Comparison of ENCODE assay signal across 8 cellular contexts in the genomic region with DNA sequence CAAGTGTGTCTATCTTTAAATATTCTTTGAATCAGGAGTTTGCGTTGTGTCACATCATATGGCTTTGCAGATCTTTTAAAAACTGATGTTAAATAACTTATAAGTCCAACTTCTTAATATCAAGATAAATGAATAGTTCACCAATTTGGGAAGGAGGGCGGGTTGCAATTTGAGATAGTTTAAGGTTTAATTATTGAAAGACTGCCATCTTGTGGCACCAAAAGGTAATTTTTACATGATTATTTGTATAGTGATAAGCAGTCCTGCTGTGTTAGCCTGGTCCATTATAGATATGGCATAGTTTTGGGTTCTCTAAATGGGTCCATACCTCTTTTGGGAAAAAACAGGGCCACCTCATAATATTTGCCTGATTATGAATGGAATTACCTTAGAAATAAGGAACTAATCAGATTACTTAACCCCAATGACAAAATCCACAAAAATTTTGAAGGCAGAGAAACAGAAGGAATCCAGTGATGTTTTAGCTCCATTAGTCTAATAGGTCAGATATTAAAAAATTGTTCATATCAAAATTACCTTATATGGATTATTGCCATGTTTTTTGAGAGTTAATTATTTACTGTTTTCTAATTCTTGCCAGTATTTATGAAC.
DNase-seq lines count a peak whose midpoint lies in the region; ATAC-seq, FAIRE-seq and TF ChIP-seq lines count a peak whose summit lies in the region.

No MANE protein-coding gene starts in this region.

- H2BK5ac ChIP-seq in mesenchymal stem cell (ENCODE audit: low read depth, low read length, poor library complexity, severe bottlenecking): no peak overlapping the region

- H3F3A ChIP-seq in OCI-LY1 (ENCODE audit: insufficient read depth, low read length): no peaks in the 10 kb centered on the region

- no peaks in the 10 kb centered on the region for H3K9me2 ChIP-seq in OCI-LY1 (ENCODE audit: low read depth, low read length)

- no peak overlapping the region for H2BK120ac ChIP-seq in mesenchymal stem cell (ENCODE audit: low read depth, low read length)

- H3K4me2 ChIP-seq in OCI-LY1 (ENCODE audit: low read length) (no peak overlapping the region), mesenchymal stem cell (ENCODE audit: low read length, poor library complexity, severe bottlenecking) (no peak overlapping the region)

- peak; percentile 63 for ATAC-seq in GM18517 (IDR thresholded peaks at IDR 0.05; ENCODE audit: unreplicated experiment)
- ATAC-seq in activated CD4-positive, CD25-positive, alpha-beta regulatory T cell treated with anti-CD3 and anti-CD28 coated beads, Interleukin-2, amount 50 U/mL, for 24 hours: no peak
- no peak for ATAC-seq in GM21360 (IDR thresholded peaks at IDR 0.05; ENCODE audit: unreplicated experiment)

- H3K9ac ChIP-seq in OCI-LY1 (ENCODE audit: low read length) (no peak overlapping the region), mesenchymal stem cell (ENCODE audit: low read length) (peak overlapping the region; percentile 31)

- no peak overlapping the region for H4K91ac ChIP-seq in mesenchymal stem cell (ENCODE audit: low read length)

- peak; percentile 29 for DNase-seq in AG09319 (ENCODE audit: extremely low read depth, low read depth)
- peak; percentile 11 for DNase-seq in HTR-8/SVneo (ENCODE audit: insufficient read length, low spot score)
- DNase-seq in dermis microvascular lymphatic vessel endothelial cell (ENCODE audit: low read depth in 2 of 2): peak; percentile 33 to 61
- DNase-seq in mesenchymal stem cell: peak; percentile 63

- H3K4ac ChIP-seq in mesenchymal stem cell (ENCODE audit: low read depth in 1 of 2, low read length in 2 of 2): no peak overlapping the region

- no peaks in the 10 kb centered on the region for H3K27me3 ChIP-seq in OCI-LY1 (ENCODE audit: insufficient read depth, low read length)
- no peaks in the 10 kb centered on the region for H3K27me3 ChIP-seq in mesenchymal stem cell (ENCODE audit: control insufficient read depth in 1 of 2, insufficient read depth in 1 of 2, low read length in 2 of 2)

- no peak overlapping the region for H2AFZ ChIP-seq in OCI-LY1 (ENCODE audit: low read length)
- H2AFZ ChIP-seq in mesenchymal stem cell (ENCODE audit: low read depth, low read length): no peak overlapping the region

- no peak overlapping the region for H2BK12ac ChIP-seq in mesenchymal stem cell (ENCODE audit: low read length in 2 of 2)

- H3K27ac ChIP-seq in OCI-LY1 (ENCODE audit: low read depth, low read length, poor library complexity, severe bottlenecking) (no peak overlapping the region), mesenchymal stem cell (ENCODE audit: low read length, poor library complexity, severe bottlenecking) (no peak overlapping the region)

- H3K4me3 ChIP-seq in OCI-LY1 (ENCODE audit: low read depth, low read length, poor library complexity, severe bottlenecking) (no peak overlapping the region), mesenchymal stem cell (ENCODE audit: insufficient read depth in 1 of 2, low read depth in 1 of 2, low read length in 2 of 2) (no peak overlapping the region)

- no peak overlapping the region for H3K23ac ChIP-seq in mesenchymal stem cell (ENCODE audit: low read length in 2 of 2)

- FAIRE-seq in HTR-8/SVneo (lab: Jason Lieb, UNC): no peak

- no peaks in the 10 kb centered on the region for H3K9me3 ChIP-seq in OCI-LY1 (ENCODE audit: low read length)
- peaks cover 2% of the 10 kb centered on the region for H3K9me3 ChIP-seq in mesenchymal stem cell (ENCODE audit: control insufficient read depth, low read length)

- H3K36me3 ChIP-seq in OCI-LY1 (ENCODE audit: insufficient read depth, low read length) (no peaks in the 10 kb centered on the region), mesenchymal stem cell (ENCODE audit: control insufficient read depth in 1 of 2, insufficient read depth in 2 of 2, low read depth in 1 of 2, low read length in 2 of 2) (peaks cover 0 to 3% of the 10 kb centered on the region in 2 experiments)

- no peak overlapping the region for H3K18ac ChIP-seq in mesenchymal stem cell (ENCODE audit: low read depth in 1 of 2, low read length in 2 of 2)

- no peak overlapping the region for H3K14ac ChIP-seq in mesenchymal stem cell (ENCODE audit: low read length in 2 of 2)

- no peak overlapping the region for H2AK5ac ChIP-seq in mesenchymal stem cell (ENCODE audit: low read length, severe bottlenecking)

- 0% methylated on average over 1 of the region's 2 CpGs for WGBS in mesenchymal stem cell

- H3K79me1 ChIP-seq in mesenchymal stem cell (replicated peaks; ENCODE audit: low read length, poor library complexity, severe bottlenecking): no peaks in the 10 kb centered on the region

- no peak overlapping the region for H2BK15ac ChIP-seq in mesenchymal stem cell (ENCODE audit: low read depth, poor library complexity, severe bottlenecking)

- H3K4me1 ChIP-seq in OCI-LY1 (ENCODE audit: insufficient read depth, low read length, severe bottlenecking) (no peaks in the 10 kb centered on the region), mesenchymal stem cell (ENCODE audit: control insufficient read depth, insufficient read depth, low read depth, low read length) (no peaks in the 10 kb centered on the region)

- H4K20me1 ChIP-seq in OCI-LY1 (ENCODE audit: insufficient read depth, low read length): no peaks in the 10 kb centered on the region

- H4K8ac ChIP-seq in mesenchymal stem cell (ENCODE audit: low read length): no peak overlapping the region

- H3K79me2 ChIP-seq in OCI-LY1 (ENCODE audit: insufficient read depth, low read length): no peaks in the 10 kb centered on the region

- TF ChIP-seq CTCF in AG09319 (IDR thresholded peaks at IDR 0.05; ENCODE audit: low read depth, low read length) (peak; percentile 38), OCI-LY1 (IDR thresholded peaks at IDR 0.05; ENCODE audit: low read length) (peak; percentile 56)

Comparison
In these comparisons a context has a peak if more than half of its experiments do, and no peak if none do; other contexts are left out.
1. DNase-seq: peak in every context shown above with its lines; median percentile 63 in mesenchymal stem cell; 47 in dermis microvascular lymphatic vessel endothelial cell; 29 in AG09319; 11 in HTR-8/SVneo.